21 cellular contexts compared by ENCODE assay signal in genomic region chrY:10200065-10200464, GRCh38.
"Had no signal": no experiment of that assay in that cellular context is flagged by ENCODE, and none has a peak within 500 bp of the region (broad histone marks: within the 10 kb centered on the region; RNA-seq: fewer than 3 reads in every experiment).

No MANE protein-coding gene starts in this region.

- H3K27ac Mint-ChIP-seq: activated CD8-positive, alpha-beta T cell treated with anti-CD3 and anti-CD28 coated beads for 36 hours; activated T-cell treated with anti-CD3 and anti-CD28 coated beads, Interleukin-2, amount 50 U/mL, for 24 hours; activated T-helper 2 cell treated with anti-CD3 and anti-CD28 coated beads, Interferon-gamma antibody, Interleukin-2, Interleukin-4, amounts not matched to agents 10 μg/mL and 5 μg/mL and 100 μg/mL, durations not matched to agents 14 hours and 24 hours and 36 hours; mesothelial cell of epicardium; nephron; T-helper 2 cell treated with Interferon-gamma antibody and Interleukin-4, amounts not matched to agents 5 μg/mL and 100 μg/mL, for 36 hours; WTC11 had no signal

- H3K4me3 ChIP-seq: lung, tibial nerve had no signal

- H3K36me3 ChIP-seq: tibial nerve had no signal

- H3K9me3 Mint-ChIP-seq: activated T-cell treated with anti-CD3 and anti-CD28 coated beads, Interleukin-2, amount 50 U/mL, for 24 hours; mesothelial cell of epicardium; nephron had no signal

- H3K27me3 ChIP-seq: tibial nerve had no signal

- H3K4me2 ChIP-seq: SK-N-SH had no signal

- H3K36me3 Mint-ChIP-seq: mesothelial cell of epicardium had no signal

- H3K4me3 Mint-ChIP-seq: activated CD8-positive, alpha-beta T cell treated with anti-CD3 and anti-CD28 coated beads for 36 hours; activated T-cell treated with anti-CD3 and anti-CD28 coated beads, Interleukin-2, amount 50 U/mL, for 24 hours; mesothelial cell of epicardium; nephron; T-helper 2 cell treated with Interferon-gamma antibody and Interleukin-4, amounts not matched to agents 5 μg/mL and 100 μg/mL, for 36 hours; WTC11 had no signal

- FAIRE-seq: bronchial epithelial cell, TTC549 had no signal

- H3K27me3 Mint-ChIP-seq: activated CD8-positive, alpha-beta T cell treated with anti-CD3 and anti-CD28 coated beads for 36 hours; activated T-cell treated with anti-CD3 and anti-CD28 coated beads, Interleukin-2, amount 50 U/mL, for 24 hours had no signal

- DNase-seq: activated CD4-positive, alpha-beta T cell treated with anti-CD3 and anti-CD28 coated beads for 4 hours; activated CD8-positive, alpha-beta T cell treated with anti-CD3 and anti-CD28 coated beads for 36 hours; activated naive CD4-positive, alpha-beta T cell treated with anti-CD3 and anti-CD28 coated beads, Interleukin-2, amount 50 U/mL, for 16 hours; activated T-cell treated with anti-CD3 and anti-CD28 coated beads, Interleukin-2, amount 50 U/mL, for 24 hours; dermis blood vessel endothelial cell; effector memory CD4-positive, alpha-beta T cell; hippocampal formation; islet precursor cell; SK-N-SH; stimulated activated naive CD8-positive, alpha-beta T cell treated with anti-CD3 and anti-CD28 coated beads, Interleukin-15, Interleukin-2, amounts not matched to agents 100 U/mL and 50 U/mL, for 24 hours; substantia nigra had no signal

- H3K4me1 Mint-ChIP-seq: mesothelial cell of epicardium, nephron, WTC11 had no signal

- ATAC-seq: activated CD8-positive, alpha-beta T cell treated with anti-CD3 and anti-CD28 coated beads for 36 hours; left lobe of liver; stimulated activated naive CD8-positive, alpha-beta T cell treated with anti-CD3 and anti-CD28 coated beads, Interleukin-15, Interleukin-2, amounts not matched to agents 100 U/mL and 50 U/mL, for 24 hours; WTC11 had no signal

- H3K4me1 ChIP-seq: tibial nerve had no signal

- H3K9me2 ChIP-seq: SK-N-SH had no signal

- H3K27ac ChIP-seq: tibial nerve had no signal

- H3K9me3 ChIP-seq: SK-N-SH had no signal
